1 cellular context compared by ENCODE assay signal in genomic region chr7:131741446-131741845, GRCh38.
TF ChIP-seq lines count a peak whose summit lies in the region.

No MANE protein-coding gene starts in this region.

TF ChIP-seq in GM23338, 12 proteins besides CTCF, POLR2A, EP300 and RAD21 (continued from another document):
- TF ChIP-seq ZNF462 (CRISPR knock-in tag; IDR thresholded peaks at IDR 0.05): no peak
